ENCODE assay signal across 8 cellular contexts in the genomic region with DNA sequence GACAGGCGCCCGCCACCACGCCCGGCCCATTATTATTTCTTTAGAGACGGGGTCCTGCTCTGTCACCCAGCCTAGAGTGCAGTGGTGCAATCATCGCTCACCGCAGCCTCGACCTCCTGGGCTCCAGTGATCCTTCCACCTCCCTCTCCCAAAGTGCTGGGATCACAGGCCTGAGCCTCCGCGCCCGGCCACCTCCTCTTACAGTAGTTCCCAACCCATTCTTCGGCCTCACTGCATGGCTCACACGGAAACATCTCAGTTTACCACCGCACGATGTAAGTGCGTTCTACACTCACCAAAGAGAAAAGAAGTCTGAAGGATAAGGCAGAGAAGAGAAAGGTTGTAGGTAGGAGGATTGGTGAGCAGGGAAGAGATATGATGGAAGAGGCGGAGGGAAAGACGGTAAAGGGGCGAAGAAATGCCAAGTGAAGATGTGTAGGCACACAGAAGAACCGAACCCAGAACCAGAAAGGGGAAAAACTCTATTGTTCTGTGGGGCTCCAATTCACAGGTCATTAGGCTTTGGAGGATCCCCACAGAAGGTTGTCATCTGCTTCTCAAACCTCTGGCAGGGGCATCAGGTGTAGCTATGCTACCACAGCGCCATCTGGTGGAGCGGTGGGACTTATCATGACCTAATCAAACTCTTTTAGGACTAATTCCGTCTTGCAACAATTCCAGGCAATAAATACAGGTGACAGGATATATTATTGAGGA.
DNase-seq lines count a peak whose midpoint lies in the region; ATAC-seq, FAIRE-seq and TF ChIP-seq lines count a peak whose summit lies in the region.

No MANE protein-coding gene starts in this region.

- H3K4me3 ChIP-seq in mammary epithelial cell (replicated peaks in 1 of 3; ENCODE audit: insufficient read depth in 1 of 3, low read depth in 2 of 3, low read length in 3 of 3) = no peak overlapping the region

- ATAC-seq in HG03066 (IDR thresholded peaks at IDR 0.05; ENCODE audit: low read depth, unreplicated experiment) = peak; percentile 64
- ATAC-seq in WTC11 = peak; percentile 91
- ATAC-seq in GM21390 (IDR thresholded peaks at IDR 0.05; ENCODE audit: unreplicated experiment) = no peak

- no peaks in the 10 kb centered on the region for H3K9me3 ChIP-seq in mammary epithelial cell (replicated peaks; ENCODE audit: insufficient read depth, low read length)

- H4K20me1 ChIP-seq in mammary epithelial cell (ENCODE audit: insufficient read depth, low read length) = no peaks in the 10 kb centered on the region

- no peaks in the 10 kb centered on the region for H3K79me2 ChIP-seq in mammary epithelial cell (ENCODE audit: insufficient read depth, low read length)

- no peak overlapping the region for H2AFZ ChIP-seq in mammary epithelial cell (ENCODE audit: low read depth, low read length)

- peaks cover 33% of the 10 kb centered on the region for H3K4me1 ChIP-seq in mammary epithelial cell (ENCODE audit: insufficient read depth, low read length)

- H3K27me3 ChIP-seq in mammary epithelial cell (ENCODE audit: insufficient read depth, low read length) = no peaks in the 10 kb centered on the region

- peak; percentile 87 for FAIRE-seq in islet of Langerhans (lab: Jason Lieb, UNC)

- H3K27ac ChIP-seq in mammary epithelial cell (ENCODE audit: insufficient read depth, low read depth, low read length) = no peak overlapping the region

- no peaks in the 10 kb centered on the region for H3K27me3 Mint-ChIP-seq in WTC11 (ENCODE audit: low read depth)

- POLR2A ChIA-PET in WTC11 (lab: Charles Lee) = no interaction called here

- no peak overlapping the region for H3K4me3 Mint-ChIP-seq in WTC11

- H3K9ac ChIP-seq in mammary epithelial cell (ENCODE audit: insufficient read depth, low read length) = no peak overlapping the region

- no peaks in the 10 kb centered on the region for H3K36me3 Mint-ChIP-seq in WTC11

- peaks cover 7% of the 10 kb centered on the region for H3K4me1 Mint-ChIP-seq in WTC11

- DNase-seq in NCI-H2227 treated with DMSO at 0.1 percent for 48 hours (lab: John Stamatoyannopoulos, UW) (peak; percentile 26), WTC11 (ENCODE audit: low spot score) (peak; percentile 93), mammary epithelial cell (peak; percentile 70)
- peak; percentile 63 to 84 for DNase-seq in stimulated activated CD4-positive, alpha-beta T cell treated with anti-CD3 and anti-CD28 coated beads, Interleukin-1b, Interleukin-23, amount 100 ng/mL, for 1 hour (ENCODE audit: low read depth in 2 of 2)

- H3K9me3 Mint-ChIP-seq in WTC11 = no peaks in the 10 kb centered on the region

- dilution Hi-C loops in mammary epithelial cell (cut with HindIII; ENCODE audit: low sequenced_read_pairs) = no loop called here

- H3K4me2 ChIP-seq in mammary epithelial cell (ENCODE audit: insufficient read depth, low read depth, low read length) = no peak overlapping the region

- H3K27ac Mint-ChIP-seq in WTC11 = peak overlapping the region; percentile 48; the same call in 1 of the 2 replicates

- TF ChIP-seq CTCF in GM12874 (IDR thresholded peaks at IDR 0.05; ENCODE audit: insufficient read depth, low read depth, low read length) (peak; percentile 76), WTC11 (IDR thresholded peaks at IDR 0.05) (peak; percentile 71), mammary epithelial cell (conservative IDR thresholded peaks at IDR 0.05 in 1 of 2, IDR thresholded peaks at IDR 0.05 in 1 of 2; ENCODE audit: extremely low read depth in 1 of 2, insufficient read depth in 1 of 2, low read depth in 1 of 2, low read length in 2 of 2) (peak; percentile 80 to 90)

- CTCF ChIA-PET in WTC11 (lab: Charles Lee) (interaction anchor here (0.6 to 1.6 kb wide), 6 partner anchors 13 to 850 kb away, joined by 3 to 14 read pairs (median 6); a partner anchor contains a TSS), mammary epithelial cell (lab: Charles Lee; ENCODE audit: low non-redundant PET) (interaction anchor here (0.7 to 0.9 kb wide), 2 partner anchors 34 to 850 kb away, joined by 3 read pairs; no protein-coding TSS in a partner anchor)

- no peaks in the 10 kb centered on the region for H3K36me3 ChIP-seq in mammary epithelial cell (ENCODE audit: insufficient read depth, low read length)

- intact Hi-C loops in mammary epithelial cell (cut with micrococcal nuclease) = loop anchor here (1.0 to 5.0 kb wide), 4 partner anchors 116 to 924 kb away; no protein-coding TSS in a partner anchor

- in situ Hi-C loops in mammary epithelial cell (cut with MboI; ENCODE audit: low sequenced_read_pairs in 2 of 2) = loop anchor here (5.0 to 25.0 kb wide), 4 partner anchors 284 to 851 kb away; a partner anchor contains a TSS

- WGBS in mammary epithelial cell (ENCODE audit: low coverage, missing lambda C conversion rate) = 80% methylated on average over 21 of the region's 23 CpGs

- BruUV-seq in mammary epithelial cell (replicated peaks; lab: Mats Ljungman, UMichigan) = no TSS peak

TF ChIP-seq in WTC11, 78 proteins besides CTCF, POLR2A, EP300 and RAD21:
- no peak for TF ChIP-seq NFE2L1 (CRISPR knock-in tag; IDR thresholded peaks at IDR 0.05)
- TF ChIP-seq FOXP1 (CRISPR knock-in tag; IDR thresholded peaks at IDR 0.05; ENCODE audit: borderline replicate concordance) = no peak
- TF ChIP-seq, protein P1, sequence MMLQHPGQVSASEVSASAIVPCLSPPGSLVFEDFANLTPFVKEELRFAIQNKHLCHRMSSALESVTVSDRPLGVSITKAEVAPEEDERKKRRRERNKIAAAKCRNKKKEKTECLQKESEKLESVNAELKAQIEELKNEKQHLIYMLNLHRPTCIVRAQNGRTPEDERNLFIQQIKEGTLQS (CRISPR knock-in tag; conservative IDR thresholded peaks at IDR 0.05) = no peak
- no peak for TF ChIP-seq RORB (CRISPR knock-in tag; IDR thresholded peaks at IDR 0.05)
- no peak for TF ChIP-seq TCF7 (CRISPR knock-in tag; IDR thresholded peaks at IDR 0.05; ENCODE audit: low read depth)

Comparison
In these comparisons a context has a peak if more than half of its experiments do, and no peak if none do; other contexts are left out.
1. DNase-seq: peak in every context shown above with its lines; median percentile 93 in WTC11; 74 in stimulated activated CD4-positive, alpha-beta T cell treated with anti-CD3 and anti-CD28 coated beads, Interleukin-1b, Interleukin-23, amount 100 ng/mL, for 1 hour; 70 in mammary epithelial cell; 26 in NCI-H2227 treated with DMSO at 0.1 percent for 48 hours.